ENCODE assay signal across 8 cellular contexts in genomic region chr17:33291248-33292183, GRCh38. TPM values are rescaled to one million over a fixed set of nuclear protein-coding genes. Genes with fewer than 3 reads are reported as not detected.
A peak's percentile ranks its signal among the peaks of the same experiment; 100 is the strongest.
DNase-seq lines count a peak whose midpoint lies in the region; ATAC-seq and TF ChIP-seq lines count a peak whose summit lies in the region.

No MANE protein-coding gene starts in this region.

- no peak for TF ChIP-seq CTCF in dorsolateral prefrontal cortex (IDR thresholded peaks at IDR 0.05 in 54 of 56, conservative IDR thresholded peaks at IDR 0.05 in 2 of 56; ENCODE audit: low read depth in 1 of 56, partially characterized antibody in 56 of 56)

- H4K20me1 ChIP-seq in BLaER1 treated with 17β-estradiol and CSF1 and Interleukin-3, amounts not matched to agents 10 nM and 100 nM: peaks cover 0 to 15% (median 0%) of the 10 kb centered on the region in 11 experiments; a peak in 6 of 22 replicates

- peak overlapping the region; percentile 93 to 100 (median 99) for H3K4me2 ChIP-seq in BLaER1 treated with 17β-estradiol and CSF1 and Interleukin-3, amounts not matched to agents 10 nM and 100 nM

- no peaks in the 10 kb centered on the region; a peak in 1 of 22 replicates for H3K36me3 ChIP-seq in BLaER1 treated with 17β-estradiol and CSF1 and Interleukin-3, amounts not matched to agents 10 nM and 100 nM

- no peak for ATAC-seq in HG03135 (IDR thresholded peaks at IDR 0.05; ENCODE audit: unreplicated experiment)
- no peak for ATAC-seq in GM18867 (IDR thresholded peaks at IDR 0.05; ENCODE audit: unreplicated experiment)
- no peak for ATAC-seq in GM21825 (IDR thresholded peaks at IDR 0.05; ENCODE audit: unreplicated experiment)

- H3K4me1 ChIP-seq in BLaER1 treated with 17β-estradiol and CSF1 and Interleukin-3, amounts not matched to agents 10 nM and 100 nM: peaks cover 8 to 67% (median 53%) of the 10 kb centered on the region in 10 experiments; a peak in 19 of 20 replicates

- H3K4me3 ChIP-seq in BLaER1 treated with 17β-estradiol and CSF1 and Interleukin-3, amounts not matched to agents 10 nM and 100 nM: peak overlapping the region; percentile 66 to 85 (median 78)
- peak overlapping the region in 57 of 59 donors; percentile 14 to 69 (median 54) for H3K4me3 ChIP-seq in dorsolateral prefrontal cortex

- peak overlapping the region in 9 of 11 experiments; percentile 36 to 89 (median 79); a peak in 18 of 22 replicates for H3K27ac ChIP-seq in BLaER1 treated with 17β-estradiol and CSF1 and Interleukin-3, amounts not matched to agents 10 nM and 100 nM
- H3K27ac ChIP-seq in dorsolateral prefrontal cortex: peak overlapping the region in 7 of 59 donors; percentile 16 to 82 (median 34)

- peak overlapping the region; percentile 45 to 92 (median 78); a peak in 21 of 22 replicates for H3K9ac ChIP-seq in BLaER1 treated with 17β-estradiol and CSF1 and Interleukin-3, amounts not matched to agents 10 nM and 100 nM

- intact Hi-C loops in dorsolateral prefrontal cortex (cut with DNase I): loop anchor here in 1 of 2 donors (2.0 to 5.0 kb wide), 2 partner anchors 231 to 249 kb away; no protein-coding TSS in a partner anchor

- H3K27me3 ChIP-seq in BLaER1 treated with 17β-estradiol and CSF1 and Interleukin-3, amounts not matched to agents 10 nM and 100 nM: peaks cover 0 to 44% (median 0%) of the 10 kb centered on the region in 11 experiments; a peak in 6 of 22 replicates
- H3K27me3 ChIP-seq in dorsolateral prefrontal cortex: peaks cover 0 to 63% (median 26%) of the 10 kb centered on the region in 45 donors

- DNase-seq in NCI-H1092 treated with DMSO at 0.1 percent for 48 hours (lab: John Stamatoyannopoulos, UW): peak; percentile 40
- peak in 8 of 10 donors; percentile 26 to 67 (median 45) for DNase-seq in dorsolateral prefrontal cortex
- peak; percentile 26 for DNase-seq in mucosa of gallbladder (ENCODE audit: low spot score)
- no peak for DNase-seq in CD1c-positive myeloid dendritic cell (ENCODE audit: extremely low spot score)

- no peaks in the 10 kb centered on the region for H3K9me3 ChIP-seq in BLaER1 treated with 17β-estradiol and CSF1 and Interleukin-3, amounts not matched to agents 10 nM and 100 nM (replicated peaks in 1 of 11)

RNA-seq across cellular contexts. Expression of gene ASIC2, which starts 1.6 kb away (rescaled TPM):
- total RNA-seq in dorsolateral prefrontal cortex (10 to 100 TPM in 119 of 120 experiments, 1 to 10 TPM in 1; 6.2 to 26.8 (median 19.8) TPM), mucosa of gallbladder (0.06 TPM)
